Comparison of ENCODE assay signal across 8 cellular contexts in genomic region chr11:76152741-76153608, GRCh38. TPM values are rescaled to one million over a fixed set of nuclear protein-coding genes. Genes with fewer than 3 reads are reported as not detected.
DNase-seq lines count a peak whose midpoint lies in the region; ATAC-seq lines count a peak whose summit lies in the region.

No MANE protein-coding gene starts in this region.

- H3K27me3 ChIP-seq in ACC112 (ENCODE audit: insufficient read depth, low read length) (no peaks in the 10 kb centered on the region), SJCRH30 (no peaks in the 10 kb centered on the region)

- H3K36me3 ChIP-seq in ACC112 (ENCODE audit: insufficient read depth, low read length) (no peaks in the 10 kb centered on the region), SJCRH30 (no peaks in the 10 kb centered on the region)

- H2AFZ ChIP-seq in ACC112 (ENCODE audit: low read length, unreplicated experiment), result peak overlapping the region; percentile 97

- peak; percentile 54 for ATAC-seq in GM19023 (IDR thresholded peaks at IDR 0.05; ENCODE audit: unreplicated experiment)
- peak; percentile 55 for ATAC-seq in HG03432 (IDR thresholded peaks at IDR 0.05; ENCODE audit: unreplicated experiment)
- peak; percentile 83 for ATAC-seq in central memory CD8-positive, alpha-beta T cell (replicated peaks; ENCODE audit: extremely low read depth, poor library complexity, severe bottlenecking)

- H3K27ac ChIP-seq in ACC112 (ENCODE audit: low read depth, low read length), result no peak overlapping the region
- no peak overlapping the region for H3K27ac ChIP-seq in SJCRH30

- H3K4me3 Mint-ChIP-seq in central memory CD8-positive, alpha-beta T cell, result peak overlapping the region; percentile 70

- no peaks in the 10 kb centered on the region for H3K9me3 Mint-ChIP-seq in central memory CD8-positive, alpha-beta T cell

- H3K36me3 Mint-ChIP-seq in central memory CD8-positive, alpha-beta T cell (ENCODE audit: insufficient read depth), result peaks cover 6% of the 10 kb centered on the region

- H3K4me3 ChIP-seq in ACC112 (ENCODE audit: low read depth, low read length) (peak overlapping the region; percentile 77), SJCRH30 (no peak overlapping the region)

- no peaks in the 10 kb centered on the region for H3K79me2 ChIP-seq in ACC112 (ENCODE audit: control insufficient read depth, insufficient read depth, low read length, unreplicated experiment)

- intact Hi-C loops in posterior vena cava (cut with DNase I), result loop anchor here (1.0 to 10.0 kb wide), 3 partner anchors 23 to 258 kb away; no protein-coding TSS in a partner anchor

- peaks cover 5% of the 10 kb centered on the region for H3K4me1 ChIP-seq in ACC112 (ENCODE audit: control insufficient read depth, insufficient read depth, low read length, unreplicated experiment)
- H3K4me1 ChIP-seq in SJCRH30, result no peaks in the 10 kb centered on the region

- peak overlapping the region; percentile 91 for H3K27ac Mint-ChIP-seq in central memory CD8-positive, alpha-beta T cell (ENCODE audit: low read depth)

- peaks cover 34% of the 10 kb centered on the region for H3K4me1 Mint-ChIP-seq in central memory CD8-positive, alpha-beta T cell

- DNase-seq in central memory CD8-positive, alpha-beta T cell (ENCODE audit: low spot score in 2 of 2), result peak in 1 of 2 donors; percentile 32
- peak; percentile 74 for DNase-seq in posterior vena cava (ENCODE audit: low spot score)
- DNase-seq in NCI-H1436 treated with DMSO at 0.1 percent for 48 hours (lab: John Stamatoyannopoulos, UW), result no peak
- no peak for DNase-seq in effector CD4-positive, alpha-beta T cell
- no peak for DNase-seq in SJCRH30

- no peaks in the 10 kb centered on the region for H3K9me3 ChIP-seq in SJCRH30 (replicated peaks)

- no peaks in the 10 kb centered on the region for H3K27me3 Mint-ChIP-seq in central memory CD8-positive, alpha-beta T cell

RNA-seq across cellular contexts. Expression of gene WNT11, which starts 53.3 kb away (rescaled TPM):
- total RNA-seq in posterior vena cava, result 10 to 100 TPM; 39.2 to 59.3 TPM
- total RNA-seq in SJCRH30 (2014; rRNA removed; shearing (Covaris generic)), result 26.8 and 27.5 TPM in 2 replicates
